Comparison of ENCODE assay signal across 1 cellular context in genomic region chr6:155434117-155434516, GRCh38.
TF ChIP-seq lines count a peak whose summit lies in the region.

No MANE protein-coding gene starts in this region.

TF ChIP-seq in GM23338, 12 proteins besides CTCF, POLR2A, EP300 and RAD21 (continued from another document):
- TF ChIP-seq REST (IDR thresholded peaks at IDR 0.05; ENCODE audit: unreplicated experiment) (no peak), JUNB (IDR thresholded peaks at IDR 0.05; ENCODE audit: unreplicated experiment) (no peak), ZNF114 (CRISPR knock-in tag; IDR thresholded peaks at IDR 0.05) (no peak), STAT1 (IDR thresholded peaks at IDR 0.05; ENCODE audit: unreplicated experiment) (no peak), ZNF331 (CRISPR knock-in tag; IDR thresholded peaks at IDR 0.05; ENCODE audit: low read depth) (no peak), POLR2AphosphoS5 (IDR thresholded peaks at IDR 0.05; ENCODE audit: low read depth) (no peak), EZH2phosphoT487 (IDR thresholded peaks at IDR 0.05; ENCODE audit: unreplicated experiment) (no peak), CREB1 (CRISPR knock-in tag; IDR thresholded peaks at IDR 0.05; ENCODE audit: low read depth) (no peak), EZH2 (IDR thresholded peaks at IDR 0.05; ENCODE audit: low read depth, unreplicated experiment) (no peak), ZNF462 (CRISPR knock-in tag; IDR thresholded peaks at IDR 0.05) (no peak)
